Comparison of ENCODE assay signal across 16 cellular contexts in genomic region chr9:14485366-14485765, GRCh38.
"Had no signal": no experiment of that assay in that cellular context is flagged by ENCODE, and none has a peak within 500 bp of the region (broad histone marks: within the 10 kb centered on the region; RNA-seq: fewer than 3 reads in every experiment).

No MANE protein-coding gene starts in this region.

- ATAC-seq: activated CD4-positive, alpha-beta T cell treated with anti-CD3 and anti-CD28 coated beads for 36 hours; left cardiac atrium; mucosa of descending colon; naive thymus-derived CD8-positive, alpha-beta T cell had no signal

- H3K9me3 Mint-ChIP-seq: activated CD4-positive, alpha-beta memory T cell treated with anti-CD3 and anti-CD28 coated beads, Interleukin-2, amount 10 ng/mL, durations not matched to agents 7 days and 5 days; activated naive CD8-positive, alpha-beta T cell treated with anti-CD3 and anti-CD28 coated beads for 36 hours had no signal

- H3K27me3 ChIP-seq: colonic mucosa, neutrophil, uterus had no signal

- H3K4me1 ChIP-seq: colonic mucosa, uterus had no signal

- H3K27me3 Mint-ChIP-seq: activated CD4-positive, alpha-beta memory T cell treated with anti-CD3 and anti-CD28 coated beads, Interleukin-2, amount 10 ng/mL, durations not matched to agents 7 days and 5 days had no signal

- H3K4me3 ChIP-seq: colonic mucosa, mucosa of descending colon, uterus had no signal

- H3K27ac ChIP-seq: colonic mucosa, neutrophil, uterus, WERI-Rb-1 had no signal

- H3K4me1 Mint-ChIP-seq: activated CD4-positive, alpha-beta memory T cell treated with anti-CD3 and anti-CD28 coated beads, Interleukin-2, amount 10 ng/mL, durations not matched to agents 7 days and 5 days; activated CD4-positive, alpha-beta T cell treated with anti-CD3 and anti-CD28 coated beads for 36 hours; activated naive CD8-positive, alpha-beta T cell treated with anti-CD3 and anti-CD28 coated beads for 36 hours; naive thymus-derived CD8-positive, alpha-beta T cell had no signal

- H3K4me3 Mint-ChIP-seq: activated CD4-positive, alpha-beta memory T cell treated with anti-CD3 and anti-CD28 coated beads, Interleukin-2, amount 10 ng/mL, durations not matched to agents 7 days and 5 days; activated CD4-positive, alpha-beta T cell treated with anti-CD3 and anti-CD28 coated beads for 36 hours; activated naive CD8-positive, alpha-beta T cell treated with anti-CD3 and anti-CD28 coated beads for 36 hours; naive thymus-derived CD8-positive, alpha-beta T cell had no signal

- H3K27ac Mint-ChIP-seq: activated CD4-positive, alpha-beta memory T cell treated with anti-CD3 and anti-CD28 coated beads, Interleukin-2, amount 10 ng/mL, durations not matched to agents 7 days and 5 days; activated CD4-positive, alpha-beta T cell treated with anti-CD3 and anti-CD28 coated beads for 36 hours; activated naive CD8-positive, alpha-beta T cell treated with anti-CD3 and anti-CD28 coated beads for 36 hours; naive thymus-derived CD8-positive, alpha-beta T cell had no signal

- H3K9me3 ChIP-seq: colonic mucosa, mucosa of descending colon, neutrophil, uterus had no signal

- DNase-seq: activated CD4-positive, alpha-beta memory T cell treated with anti-CD3 and anti-CD28 coated beads, Interleukin-2, amount 10 ng/mL, durations not matched to agents 7 days and 5 days; activated CD4-positive, alpha-beta T cell treated with anti-CD3 and anti-CD28 coated beads for 36 hours; activated gamma-delta T cell treated with Interleukin-2 at 50 U/mL for 16 hours; activated naive CD8-positive, alpha-beta T cell treated with anti-CD3 and anti-CD28 coated beads for 36 hours; activated T-cell treated with anti-CD3 and anti-CD28 coated beads, Interleukin-2, amount 50 U/mL, for 48 hours; colonic mucosa; effector CD8-positive, alpha-beta T cell; hypothalamus; left cardiac atrium; mucosa of descending colon; naive thymus-derived CD8-positive, alpha-beta T cell; small intestine; T-helper 9 cell; uterus; WERI-Rb-1 had no signal

- H3K36me3 Mint-ChIP-seq: activated naive CD8-positive, alpha-beta T cell treated with anti-CD3 and anti-CD28 coated beads for 36 hours; naive thymus-derived CD8-positive, alpha-beta T cell had no signal

- H3K36me3 ChIP-seq: colonic mucosa, neutrophil, uterus, WERI-Rb-1 had no signal

- FAIRE-seq: small intestine had no signal
